Comparison of ENCODE assay signal across 8 cellular contexts in genomic region chr1:108963052-108963686, GRCh38. TPM values are rescaled to one million over a fixed set of nuclear protein-coding genes. Genes with fewer than 3 reads are reported as not detected.
DNase-seq lines count a peak whose midpoint lies in the region; ATAC-seq, FAIRE-seq and TF ChIP-seq lines count a peak whose summit lies in the region.

TSS of gene CLCC1 (minus strand) at chr1:108963484. CDS start at chr1:108950437, 13,047 bp downstream.

- H3K4me1 ChIP-seq in heart right ventricle (peaks cover 9 to 29% (median 19%) of the 10 kb centered on the region in 9 donors), upper lobe of right lung (peaks cover 18% of the 10 kb centered on the region)

- peak within 1 kb of the TSS; percentile 92 to 97 (median 96) for H3K27ac ChIP-seq in heart right ventricle
- peak within 1 kb of the TSS; percentile 97 for H3K27ac ChIP-seq in upper lobe of right lung

- peak; percentile 86 for DNase-seq in GM12891 (ENCODE audit: insufficient read length, low spot score)
- DNase-seq in NCI-H146 (lab: John Stamatoyannopoulos, UW): peak; percentile 96
- DNase-seq in T-helper 1 cell: peak; percentile 86 to 96 (median 90)
- peak; percentile 89 for DNase-seq in amniotic epithelial cell (ENCODE audit: low read depth)
- peak; percentile 91 to 95 for DNase-seq in heart right ventricle
- DNase-seq in posterior vena cava (ENCODE audit: low spot score): peak; percentile 97
- peak; percentile 96 for DNase-seq in upper lobe of right lung

- H3K9me3 ChIP-seq in heart right ventricle: no peaks in the 10 kb centered on the region
- H3K9me3 ChIP-seq in upper lobe of right lung: no peaks in the 10 kb centered on the region

- peak; percentile 91 for FAIRE-seq in GM12891 (lab: Jason Lieb, UNC)

- ATAC-seq in HG02840 (IDR thresholded peaks at IDR 0.05; ENCODE audit: low FRiP score, unreplicated experiment) (peak; percentile 92), heart right ventricle (peak; percentile 97 to 99 (median 98)), upper lobe of right lung (peak; percentile 99)

- WGBS in heart right ventricle, 2 donors: 0% methylated on average over 72 of the region's 72 CpGs

- intact Hi-C loops in heart right ventricle (cut with DNase I): loop anchor here in 6 of 10 donors (2.0 to 10.0 kb wide), 4 partner anchors 138 to 152 kb away; partner anchors contain the start of gene ELAPOR1 (in 3 of the 6)
- intact Hi-C loops in posterior vena cava (cut with DNase I): no loop called here
- intact Hi-C loops in upper lobe of right lung (cut with DNase I): no loop called here

- peak; percentile 69; the same call in 1 of the 2 replicates for TF ChIP-seq POLR2A in GM12891 (IDR thresholded peaks at IDR 0.05; ENCODE audit: low read depth, low read length)

- peaks cover 0 to 18% (median 0%) of the 10 kb centered on the region in 9 donors for H3K36me3 ChIP-seq in heart right ventricle
- no peaks in the 10 kb centered on the region for H3K36me3 ChIP-seq in upper lobe of right lung

- TF ChIP-seq CTCF in heart right ventricle (IDR thresholded peaks at IDR 0.05): peak in 1 of 9 donors; percentile 6
- no peak for TF ChIP-seq CTCF in upper lobe of right lung (IDR thresholded peaks at IDR 0.05)

- H3K27me3 ChIP-seq in heart right ventricle: no peaks in the 10 kb centered on the region
- H3K27me3 ChIP-seq in upper lobe of right lung: no peaks in the 10 kb centered on the region

- H3K4me3 ChIP-seq in heart right ventricle (peak within 1 kb of the TSS; percentile 55 to 93 (median 79)), upper lobe of right lung (peak within 1 kb of the TSS; percentile 84)

TF ChIP-seq in GM12891, 5 proteins besides CTCF, POLR2A, EP300 and RAD21:
- peak; percentile 63; the same call in 1 of the 2 replicates for TF ChIP-seq POU2F2 (IDR thresholded peaks at IDR 0.05; ENCODE audit: low read depth, low read length)
- TF ChIP-seq PAX5 (IDR thresholded peaks at IDR 0.05; ENCODE audit: insufficient read depth, low read length, severe bottlenecking): peak; percentile 76
- no peak; the same call in 1 of the 2 replicates for TF ChIP-seq TAF1 (IDR thresholded peaks at IDR 0.05; ENCODE audit: low read depth, low read length)
- TF ChIP-seq POLR2AphosphoS5 (IDR thresholded peaks at IDR 0.05; ENCODE audit: low read depth, low read length): peak; percentile 86
- TF ChIP-seq SPI1 (IDR thresholded peaks at IDR 0.05; ENCODE audit: low read depth, low read length): no peak
TF ChIP-seq in GM12891: peak in this region for 3.

RNA-seq across cellular contexts. Expression of gene CLCC1, which starts in this region (rescaled TPM):
- 10.3 TPM for polyA plus RNA-seq in GM12891 (2012; ENCODE audit: low read depth, missing spikeins)
- 10 to 100 TPM; 25.5 to 32.5 (median 28.3) TPM for total RNA-seq in heart right ventricle
- 10 to 100 TPM; 11.3 to 12.9 TPM for polyA plus RNA-seq in heart right ventricle
- 10 to 100 TPM; 23.4 to 31.5 TPM for total RNA-seq in posterior vena cava
- total RNA-seq in upper lobe of right lung: 35.1 TPM

Comparison
In these comparisons a context has a peak if more than half of its experiments do, and no peak if none do; other contexts are left out.
1. Peak in every context shown above with its lines: DNase-seq, ATAC-seq, H3K4me3 ChIP-seq and H3K27ac ChIP-seq.
2. intact Hi-C loops: an anchor here in heart right ventricle (2.0 to 10.0 kb wide); none called in posterior vena cava and upper lobe of right lung.